15 cellular contexts compared by ENCODE assay signal in the genomic region with DNA sequence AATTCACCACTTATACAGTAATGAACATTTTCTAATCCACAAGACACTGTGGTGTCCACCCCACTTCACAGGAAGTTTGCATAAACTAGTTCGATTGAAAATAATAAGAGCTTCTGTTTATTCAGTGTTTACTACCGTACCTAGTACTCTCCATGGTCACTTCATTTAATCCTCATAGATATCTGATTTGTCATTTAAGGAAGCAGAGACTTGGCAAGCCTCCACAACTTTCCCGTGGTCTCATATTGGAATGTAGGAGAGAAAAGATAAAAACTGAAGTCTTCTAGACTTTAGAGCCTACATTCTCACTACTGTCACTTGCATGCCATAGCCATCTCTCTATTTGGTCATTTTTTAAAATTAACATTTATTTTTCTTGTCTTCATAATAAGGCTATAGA.
"Had no signal": no experiment of that assay in that cellular context is flagged by ENCODE, and none has a peak within 500 bp of the region (broad histone marks: within the 10 kb centered on the region; RNA-seq: fewer than 3 reads in every experiment).

No MANE protein-coding gene starts in this region.

- H3K9me3 ChIP-seq: colonic mucosa, heart left ventricle, sigmoid colon, suprapubic skin had no signal

- H3K36me3 ChIP-seq: cardiac muscle cell, colonic mucosa, heart left ventricle, sigmoid colon, suprapubic skin had no signal

- H3K27me3 ChIP-seq: cardiac muscle cell, colonic mucosa, sigmoid colon, suprapubic skin had no signal

- H3K4me3 ChIP-seq: cardiac muscle cell, colonic mucosa, heart left ventricle, sigmoid colon, suprapubic skin had no signal

- DNase-seq: activated CD4-positive, alpha-beta T cell treated with anti-CD3 and anti-CD28 coated beads, Interleukin-2, amount 10 ng/mL, durations not matched to agents 7 days and 5 days; activated CD8-positive, alpha-beta memory T cell treated with anti-CD3 and anti-CD28 coated beads for 24 hours; activated T-cell treated with anti-CD3 and anti-CD28 coated beads for 4 hours; amniotic stem cell; colonic mucosa; foreskin melanocyte; heart left ventricle; natural killer cell; occipital lobe; sigmoid colon; stimulated activated CD4-positive, alpha-beta T cell treated with anti-CD3 and anti-CD28 coated beads, Interleukin-2, amount 100 ng/mL, for 48 hours; stimulated activated CD8-positive, alpha-beta memory T cell treated with anti-CD3 and anti-CD28 coated beads, Interleukin-4, amount 100 ng/mL, for 48 hours; stimulated activated naive CD8-positive, alpha-beta T cell treated with anti-CD3 and anti-CD28 coated beads, Interleukin-15, Interleukin-2, amounts not matched to agents 100 U/mL and 50 U/mL, for 24 hours had no signal

- H3K27ac ChIP-seq: cardiac muscle cell, colonic mucosa, heart left ventricle, sigmoid colon, suprapubic skin had no signal

- H3K4me1 ChIP-seq: colonic mucosa, heart left ventricle, sigmoid colon had no signal
